In the genomic region with DNA sequence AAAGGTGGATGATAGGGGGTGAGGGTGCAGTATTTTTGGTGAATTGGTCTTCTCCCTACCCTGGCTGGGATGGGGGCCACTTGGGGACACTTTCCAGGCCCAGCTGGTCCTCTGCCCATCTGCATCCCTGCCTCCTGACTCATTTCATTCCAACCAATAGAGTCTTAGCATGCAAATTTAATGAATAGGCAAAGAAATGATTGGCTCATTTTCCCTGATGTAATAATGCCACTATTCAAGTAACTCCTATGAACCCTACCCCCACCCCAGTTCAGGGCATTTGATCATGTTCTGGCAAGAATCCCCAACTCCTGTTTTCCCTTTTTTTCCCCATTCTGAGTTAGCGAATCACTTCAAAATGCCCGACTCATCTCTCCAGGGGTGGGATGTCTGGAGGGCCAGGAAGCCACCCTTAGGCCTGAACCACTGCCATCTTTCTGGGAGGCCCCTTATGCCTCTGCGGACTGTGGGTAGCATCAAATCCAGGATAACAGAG, we compare ENCODE assay signal across 9 cellular contexts. TPM values are rescaled to one million over a fixed set of nuclear protein-coding genes. Genes with fewer than 3 reads are reported as not detected.
A peak's percentile ranks its signal among the peaks of the same experiment; 100 is the strongest.
DNase-seq lines count a peak whose midpoint lies in the region; ATAC-seq, FAIRE-seq and TF ChIP-seq lines count a peak whose summit lies in the region.
"Had no signal": no experiment of that assay in that cellular context is flagged by ENCODE, and none has a peak within 500 bp of the region (broad histone marks: within the 10 kb centered on the region; RNA-seq: fewer than 3 reads in every experiment).

No MANE protein-coding gene starts in this region.

- H3K9ac ChIP-seq in K562 (ENCODE audit: insufficient read depth in 1 of 2, low read depth in 2 of 2, low read length in 2 of 2) (no peak overlapping the region), kidney (ENCODE audit: low read length in 2 of 2) (no peak overlapping the region)

- in situ Hi-C loops in K562 (cut with MboI), result no loop called here

- no peaks in the 10 kb centered on the region for H3K79me2 ChIP-seq in K562 (ENCODE audit: control insufficient read depth, insufficient read depth, low read length)

- FAIRE-seq in A204.1 (lab: Jason Lieb, UNC) (peak; percentile 99), K562 (lab: Jason Lieb, UNC) (peak; percentile 69), kidney (lab: Jason Lieb, UNC) (no peak)

- H3K4me3 ChIP-seq in K562 (no peak overlapping the region), kidney (ENCODE audit: low read length in 2 of 2) (no peak overlapping the region)

- intact Hi-C loops in K562 (cut with micrococcal nuclease), result no loop called here
- intact Hi-C loops in kidney (cut with DNase I), result no loop called here

- no peak overlapping the region; the same call in 2 of the 3 replicates for H3K27ac ChIP-seq in K562 (ENCODE audit: extremely low read depth, low read depth, low read length)
- H3K27ac ChIP-seq in kidney (ENCODE audit: low read depth in 2 of 2, low read length in 2 of 2), result peak overlapping the region; percentile 60

- TF ChIP-seq EP300 in K562 (IDR thresholded peaks at IDR 0.05; ENCODE audit: low read length), result peak; percentile 82

- no peak for TF ChIP-seq POLR2A in K562 (conservative IDR thresholded peaks at IDR 0.05)

- H3K9me3 ChIP-seq in K562 (replicated peaks; ENCODE audit: control insufficient read depth, insufficient read depth, low read depth, low read length) (no peaks in the 10 kb centered on the region), kidney (ENCODE audit: control insufficient read depth in 1 of 2, low read length in 2 of 2) (no peaks in the 10 kb centered on the region)

- H3K9me1 ChIP-seq in K562 (ENCODE audit: control insufficient read depth, insufficient read depth, low read length), result no peaks in the 10 kb centered on the region

- peaks cover 11 to 21% of the 10 kb centered on the region in 2 experiments; a peak in 4 of 5 replicates for H3K27me3 ChIP-seq in K562 (ENCODE audit: control insufficient read depth in 2 of 2, insufficient read depth in 2 of 2, low read length in 2 of 2)

- BruUV-seq in K562 (replicated peaks; lab: Mats Ljungman, UMichigan), result no TSS peak

- CTCF ChIA-PET in K562 (lab: Yijun Ruan, JAX; ENCODE audit: low intra/inter-chr PET ratio), result no interaction called here

- 0 out of 2 replicates have a peak, but pooled peaks cover 7% of the 10 kb centered on the region for H4K20me1 ChIP-seq in K562 (replicated peaks; ENCODE audit: control insufficient read depth, insufficient read depth, low read length)

- H3K4me1 ChIP-seq in K562 (replicated peaks in 1 of 2; ENCODE audit: control insufficient read depth in 2 of 2, insufficient read depth in 2 of 2, low read length in 2 of 2) (peaks cover 0 to 10% of the 10 kb centered on the region in 2 experiments; a peak in 3 of 5 replicates), kidney (ENCODE audit: control insufficient read depth in 1 of 2, insufficient read depth in 1 of 2, low read depth in 1 of 2, low read length in 2 of 2) (peaks cover 4 to 9% of the 10 kb centered on the region in 2 donors)

- 18% methylated on average over 3 of the region's 3 CpGs for WGBS in K562 (ENCODE audit: insufficient coverage, low coverage, missing lambda C conversion rate)

- TF ChIP-seq RAD21 in K562 (CRISPR knock-in tag; conservative IDR thresholded peaks at IDR 0.05 in 1 of 2, IDR thresholded peaks at IDR 0.05 in 1 of 2), result no peak

- TF ChIP-seq CTCF in K562 (IDR thresholded peaks at IDR 0.05 in 2 of 3, conservative IDR thresholded peaks at IDR 0.05 in 1 of 3; ENCODE audit: insufficient read depth in 2 of 3, low read depth in 1 of 3, low read length in 3 of 3), result no peak
- TF ChIP-seq CTCF in kidney (IDR thresholded peaks at IDR 0.05; ENCODE audit: borderline replicate concordance, extremely low read depth, insufficient read depth), result no peak
- TF ChIP-seq CTCF in GM10266 (IDR thresholded peaks at IDR 0.05; ENCODE audit: control insufficient read depth, insufficient read depth, low read depth, missing control alignments), result no peak
- TF ChIP-seq CTCF in GM20000 (IDR thresholded peaks at IDR 0.05; ENCODE audit: extremely low read depth, missing control alignments), result no peak

- no peak overlapping the region for H2AFZ ChIP-seq in K562 (ENCODE audit: low read depth, low read length)

- ATAC-seq in K562, result peak; percentile 89

- POLR2A ChIA-PET in K562 (lab: Yijun Ruan, JAX), result interaction anchor here (0.5 to 1.1 kb wide), 4 partner anchors 11 to 134 kb away, joined by 3 to 4 read pairs (median 3); no protein-coding TSS in a partner anchor

- H3K36me3 ChIP-seq in K562 (ENCODE audit: control insufficient read depth, insufficient read depth, low read length) (no peaks in the 10 kb centered on the region), kidney (ENCODE audit: control insufficient read depth in 1 of 2, insufficient read depth in 2 of 2, low read length in 2 of 2) (no peaks in the 10 kb centered on the region)

- no peak overlapping the region for H3K4me2 ChIP-seq in K562 (ENCODE audit: insufficient read depth, low read length)

- DNase-seq in HS-27A (ENCODE audit: low read depth), result peak; percentile 19
- DNase-seq in K562 (ENCODE audit: extremely low read depth in 1 of 4, low spot score in 3 of 4), result peak in 2 of 4 experiments; percentile 55 to 79
- DNase-seq in kidney, result no peak
- no peak for DNase-seq in GM10266 (ENCODE audit: extremely low spot score)
- DNase-seq in GM20000 (ENCODE audit: low spot score), result no peak
- no peak for DNase-seq in OCI-M2 (lab: John Stamatoyannopoulos, UW; ENCODE audit: unreplicated experiment)
- DNase-seq in NCI-H1105 (lab: John Stamatoyannopoulos, UW), result no peak
- DNase-seq: T-helper 1 cell had no signal

TF ChIP-seq in K562, 482 proteins besides CTCF, POLR2A, EP300 and RAD21 (continues in another document):
- TF ChIP-seq LEF1 (IDR thresholded peaks at IDR 0.05) (peak; percentile 32; the same call in 1 of the 2 replicates), KHSRP (IDR thresholded peaks at IDR 0.05) (no peak), ZNF431 (CRISPR knock-in tag; IDR thresholded peaks at IDR 0.05) (no peak), TFAM (CRISPR knock-in tag; conservative IDR thresholded peaks at IDR 0.05) (no peak), SMARCA4 (IDR thresholded peaks at IDR 0.05) (peak; percentile 93), SNRNP70 (optimal IDR thresholded peaks at IDR 0.05; ENCODE audit: low read depth, low read length) (no peak), NR4A1 (CRISPR knock-in tag; IDR thresholded peaks at IDR 0.05) (no peak), NR4A1 (tag; IDR thresholded peaks at IDR 0.05) (no peak)
- TF ChIP-seq, protein P1, sequence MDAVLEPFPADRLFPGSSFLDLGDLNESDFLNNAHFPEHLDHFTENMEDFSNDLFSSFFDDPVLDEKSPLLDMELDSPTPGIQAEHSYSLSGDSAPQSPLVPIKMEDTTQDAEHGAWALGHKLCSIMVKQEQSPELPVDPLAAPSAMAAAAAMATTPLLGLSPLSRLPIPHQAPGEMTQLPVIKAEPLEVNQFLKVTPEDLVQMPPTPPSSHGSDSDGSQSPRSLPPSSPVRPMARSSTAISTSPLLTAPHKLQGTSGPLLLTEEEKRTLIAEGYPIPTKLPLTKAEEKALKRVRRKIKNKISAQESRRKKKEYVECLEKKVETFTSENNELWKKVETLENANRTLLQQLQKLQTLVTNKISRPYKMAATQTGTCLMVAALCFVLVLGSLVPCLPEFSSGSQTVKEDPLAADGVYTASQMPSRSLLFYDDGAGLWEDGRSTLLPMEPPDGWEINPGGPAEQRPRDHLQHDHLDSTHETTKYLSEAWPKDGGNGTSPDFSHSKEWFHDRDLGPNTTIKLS (IDR thresholded peaks at IDR 0.05; ENCODE audit: borderline replicate concordance, low read depth), result no peak
- TF ChIP-seq, protein P2, sequence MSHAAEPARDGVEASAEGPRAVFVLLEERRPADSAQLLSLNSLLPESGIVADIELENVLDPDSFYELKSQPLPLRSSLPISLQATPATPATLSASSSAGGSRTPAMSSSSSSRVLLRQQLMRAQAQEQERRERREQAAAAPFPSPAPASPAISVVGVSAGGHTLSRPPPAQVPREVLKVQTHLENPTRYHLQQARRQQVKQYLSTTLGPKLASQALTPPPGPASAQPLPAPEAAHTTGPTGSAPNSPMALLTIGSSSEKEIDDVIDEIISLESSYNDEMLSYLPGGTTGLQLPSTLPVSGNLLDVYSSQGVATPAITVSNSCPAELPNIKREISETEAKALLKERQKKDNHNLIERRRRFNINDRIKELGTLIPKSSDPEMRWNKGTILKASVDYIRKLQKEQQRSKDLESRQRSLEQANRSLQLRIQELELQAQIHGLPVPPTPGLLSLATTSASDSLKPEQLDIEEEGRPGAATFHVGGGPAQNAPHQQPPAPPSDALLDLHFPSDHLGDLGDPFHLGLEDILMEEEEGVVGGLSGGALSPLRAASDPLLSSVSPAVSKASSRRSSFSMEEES (CRISPR knock-in tag; IDR thresholded peaks at IDR 0.05), result no peak

RNA-seq across cellular contexts. Expression of a gene that starts 56.7 kb away (rescaled TPM):
- 3.9 and 10.2 TPM in 2 replicates for total RNA-seq in K562 (2011; cell fraction: chromatin; rRNA removed; ENCODE audit: low replicate concordance)
- 12.1 and 13.5 TPM in 2 replicates for total RNA-seq in K562 (2011; cell fraction: nucleolus; rRNA removed)
- 6.8 and 8.7 TPM in 2 replicates for total RNA-seq in K562 (2011; cell fraction: nucleoplasm; rRNA removed)
- 3.3 and 3.6 TPM in 2 replicates for total RNA-seq in K562 (2014; rRNA removed)
- total RNA-seq in K562 (2014; rRNA removed; fragmentation: Illumina TruSeq; extraction: Trizol), result 0.77 and 1.1 TPM in 2 replicates
- total RNA-seq in K562 (2015; rRNA removed; fragmentation: Illumina TruSeq; extraction: Trizol), result 0.80 and 1.1 TPM in 2 replicates
- total RNA-seq in K562 (2021), result 3.2 and 3.6 TPM in 2 replicates
- polyA plus RNA-seq in K562 (2011; rRNA removed), result 1.1 and 2.3 TPM in 2 replicates
- polyA plus RNA-seq in K562 (2011; cell fraction: cytosol; rRNA removed), result 1.9 and 4.1 TPM in 2 replicates
- polyA plus RNA-seq in K562 (2011; cell fraction: nucleus; rRNA removed), result 0.95 and 3.6 TPM in 2 replicates
- 1.5 and 1.6 TPM in 2 replicates for polyA plus RNA-seq in K562 (2012)
- polyA plus RNA-seq in K562 (2014; fragmentation: Illumina TruSeq; extraction: Trizol), result 2.2 and 2.3 TPM in 2 replicates
- under 1 TPM in 1 of 2 experiments, not detected in 1; 0.11 TPM for polyA plus RNA-seq in K562 (2014; fragmentation: Nextera tagmentation; extraction: Ambion mirVana)
- 1.4 and 1.6 TPM in 2 replicates for polyA plus RNA-seq in K562 (2014; rRNA removed)
- polyA minus RNA-seq in K562 (2011; rRNA and poly(A)+ RNA removed), result 2.4 and 11.1 TPM in 2 replicates
- 2.3 and 6.8 TPM in 2 replicates for polyA minus RNA-seq in K562 (2011; cell fraction: cytosol; rRNA and poly(A)+ RNA removed)
- polyA minus RNA-seq in K562 (2011; cell fraction: nucleus; rRNA and poly(A)+ RNA removed), result 1.6 and 2.2 TPM in 2 replicates
- total RNA-seq in kidney, result 147 TPM
- 37.3 TPM for polyA plus RNA-seq in kidney (ENCODE audit: insufficient read depth, low read depth, low replicate concordance)

Comparison
In these comparisons a context has a peak if more than half of its experiments do, and no peak if none do; other contexts are left out.
1. RNA of a gene that starts 56.7 kb away (total RNA-seq): 147 TPM in kidney (single experiment); 0.77 to 13.5 TPM in K562; every median in the first group is over 10 times any median in the second.